ENCODE assay signal across 8 cellular contexts in the genomic region with DNA sequence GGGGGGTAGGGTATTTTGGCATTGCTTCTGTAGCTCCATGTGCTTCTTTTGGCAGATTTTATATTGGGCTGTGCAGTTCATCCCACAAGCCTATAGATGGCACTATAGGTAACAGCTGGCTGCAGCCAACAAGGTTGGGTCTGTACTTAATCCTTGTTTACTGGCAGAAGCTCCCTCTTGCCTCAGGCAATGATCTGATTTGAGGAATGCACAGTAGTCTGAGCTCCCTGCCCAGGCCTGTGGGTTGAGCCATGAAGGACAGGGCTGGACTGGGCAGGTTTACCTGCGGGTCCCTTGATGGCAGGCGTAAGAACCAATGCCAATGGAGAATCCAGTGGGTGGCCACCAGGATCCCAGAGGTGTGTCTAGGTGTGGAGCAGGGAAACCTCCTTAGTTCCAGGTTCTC. TPM values are rescaled to one million over a fixed set of nuclear protein-coding genes. Genes with fewer than 3 reads are reported as not detected.
A peak's percentile ranks its signal among the peaks of the same experiment; 100 is the strongest.
DNase-seq lines count a peak whose midpoint lies in the region; ATAC-seq and TF ChIP-seq lines count a peak whose summit lies in the region.

No MANE protein-coding gene starts in this region.

- H3K36me3 ChIP-seq in transverse colon, result no peaks in the 10 kb centered on the region
- no peaks in the 10 kb centered on the region for H3K36me3 ChIP-seq in uterus

- H3K4me3 ChIP-seq in transverse colon (no peak overlapping the region), uterus (no peak overlapping the region)

- TF ChIP-seq CTCF in transverse colon (IDR thresholded peaks at IDR 0.05) (peak; percentile 45 to 71 (median 55)), uterus (IDR thresholded peaks at IDR 0.05) (peak in 2 of 4 experiments; percentile 12 to 41)

- DNase-seq in D341Med (ENCODE audit: low spot score) (peak; percentile 78), GM19240 (ENCODE audit: insufficient read length, low spot score) (peak; percentile 8), NCI-H1694 (lab: John Stamatoyannopoulos, UW) (peak; percentile 8), iPS-NIHi11 (ENCODE audit: low spot score) (peak; percentile 28), transverse colon (no peak), uterus (no peak), occipital lobe (lab: John Stamatoyannopoulos, UW) (no peak)

- ATAC-seq in activated T-helper 17 cell treated with anti-CD3 and anti-CD28 coated beads, Interleukin-2, amount 50 U/mL, for 72 hours (replicated peaks), result peak; percentile 54

- no peaks in the 10 kb centered on the region for H3K9me3 Mint-ChIP-seq in activated T-helper 17 cell treated with anti-CD3 and anti-CD28 coated beads, Interleukin-2, amount 50 U/mL, for 72 hours

- H3K27me3 Mint-ChIP-seq in activated T-helper 17 cell treated with anti-CD3 and anti-CD28 coated beads, Interleukin-2, amount 50 U/mL, for 72 hours, result peaks cover 18% of the 10 kb centered on the region

- H3K27me3 ChIP-seq in transverse colon (no peaks in the 10 kb centered on the region), uterus (no peaks in the 10 kb centered on the region)

- TF ChIP-seq POLR2A in transverse colon (IDR thresholded peaks at IDR 0.05) (no peak), uterus (IDR thresholded peaks at IDR 0.05) (no peak)

- H3K4me3 Mint-ChIP-seq in activated T-helper 17 cell treated with anti-CD3 and anti-CD28 coated beads, Interleukin-2, amount 50 U/mL, for 72 hours, result no peak overlapping the region

- in situ Hi-C loops in transverse colon (cut with MboI; ENCODE audit: low pct_ligation_motif_present in 1 of 4, low pct_unique_long_range_greater_than_20kb in 1 of 4, low sequenced_read_pairs in 3 of 4), result no loop called here

- H3K4me1 Mint-ChIP-seq in activated T-helper 17 cell treated with anti-CD3 and anti-CD28 coated beads, Interleukin-2, amount 50 U/mL, for 72 hours, result no peaks in the 10 kb centered on the region

- H3K27ac ChIP-seq in transverse colon (no peak overlapping the region), uterus (no peak overlapping the region)

- H3K36me3 Mint-ChIP-seq in activated T-helper 17 cell treated with anti-CD3 and anti-CD28 coated beads, Interleukin-2, amount 50 U/mL, for 72 hours (ENCODE audit: low read depth), result no peaks in the 10 kb centered on the region

- H3K9me3 ChIP-seq in transverse colon, result no peaks in the 10 kb centered on the region
- no peaks in the 10 kb centered on the region for H3K9me3 ChIP-seq in uterus

- H3K4me1 ChIP-seq in transverse colon (no peaks in the 10 kb centered on the region), uterus (no peaks in the 10 kb centered on the region)

- intact Hi-C loops in transverse colon (cut with DNase I; ENCODE audit: low total_unique reads), result no loop called here
- intact Hi-C loops in uterus (cut with DNase I; ENCODE audit: low total_unique reads), result no loop called here

- H3K27ac Mint-ChIP-seq in activated T-helper 17 cell treated with anti-CD3 and anti-CD28 coated beads, Interleukin-2, amount 50 U/mL, for 72 hours, result no peak overlapping the region

- TF ChIP-seq EP300 in transverse colon (IDR thresholded peaks at IDR 0.05; ENCODE audit: low read depth), result no peak

- WGBS in transverse colon (ENCODE audit: low coverage in 1 of 2), 2 donors, result 59% methylated on average over 2 of the region's 2 CpGs; no CpG with 5 or more reads in 1 of the 2 donors

RNA-seq across cellular contexts. Expression of a gene that starts 11.7 kb away (rescaled TPM):
- total RNA-seq in activated T-helper 17 cell treated with anti-CD3 and anti-CD28 coated beads, Interleukin-2, amount 50 U/mL, for 72 hours, result not detected
- total RNA-seq in transverse colon (not detected), uterus (not detected), occipital lobe (not detected)

RNA-seq across cellular contexts. Expression of a gene that starts 20.1 kb away (rescaled TPM):
- total RNA-seq in activated T-helper 17 cell treated with anti-CD3 and anti-CD28 coated beads, Interleukin-2, amount 50 U/mL, for 72 hours, result not detected
- not detected for total RNA-seq in transverse colon
- total RNA-seq in uterus, result not detected
- not detected for total RNA-seq in occipital lobe

RNA-seq across cellular contexts. Expression of a gene that starts 21.2 kb away (rescaled TPM):
- total RNA-seq in activated T-helper 17 cell treated with anti-CD3 and anti-CD28 coated beads, Interleukin-2, amount 50 U/mL, for 72 hours, result not detected
- total RNA-seq in transverse colon, result not detected
- total RNA-seq in uterus, result not detected
- total RNA-seq in occipital lobe, result not detected

RNA-seq across cellular contexts. Expression of a gene that starts 28.2 kb away (rescaled TPM):
- not detected for total RNA-seq in activated T-helper 17 cell treated with anti-CD3 and anti-CD28 coated beads, Interleukin-2, amount 50 U/mL, for 72 hours
- total RNA-seq in transverse colon, result not detected
- not detected for total RNA-seq in uterus
- not detected for total RNA-seq in occipital lobe

RNA-seq across cellular contexts. Expression of a gene that starts 54.0 kb away (rescaled TPM):
- total RNA-seq in activated T-helper 17 cell treated with anti-CD3 and anti-CD28 coated beads, Interleukin-2, amount 50 U/mL, for 72 hours, result under 1 TPM in 1 of 2 donors, not detected in 1; 0.37 TPM
- total RNA-seq in transverse colon, result not detected
- total RNA-seq in uterus, result not detected
- total RNA-seq in occipital lobe, result not detected

Comparison
In these comparisons a context has a peak if more than half of its experiments do, and no peak if none do; other contexts are left out.
1. DNase-seq: peak in D341Med (single experiment), GM19240 (single experiment), NCI-H1694 (single experiment) and iPS-NIHi11 (single experiment); none in transverse colon (single experiment), uterus (0 of 2) and occipital lobe (single experiment).